In genomic region chr3:25789596-25790556, GRCh38 we compare ENCODE assay signal across 9 cellular contexts. TPM values are rescaled to one million over a fixed set of nuclear protein-coding genes. Genes with fewer than 3 reads are reported as not detected.
DNase-seq lines count a peak whose midpoint lies in the region; ATAC-seq, FAIRE-seq and TF ChIP-seq lines count a peak whose summit lies in the region.
"Had no signal": no experiment of that assay in that cellular context is flagged by ENCODE, and none has a peak within 500 bp of the region (broad histone marks: within the 10 kb centered on the region; RNA-seq: fewer than 3 reads in every experiment).

OXSM (plus strand) TSS chr3:25790090; CDS start chr3:25791021, 931 bp downstream.

- dilution Hi-C loops in keratinocyte (cut with MboI; ENCODE audit: extremely low pct_ligation_motif_present, low sequenced_read_pairs) = no loop called here

- H3K4me3 ChIP-seq in keratinocyte (ENCODE audit: control insufficient read depth in 2 of 3, extremely low read depth in 1 of 3, insufficient read depth in 2 of 3, low read depth in 1 of 3, low read length in 3 of 3) = peak within 1 kb of the TSS; percentile 57 to 94 (median 72)

- no peaks in the 10 kb centered on the region for H3K27me3 ChIP-seq in keratinocyte (ENCODE audit: control insufficient read depth, extremely low read depth, insufficient read depth, low read length)

- H3K9me1 ChIP-seq in keratinocyte (ENCODE audit: control insufficient read depth, extremely low read depth, insufficient read depth, low read length) = no peaks in the 10 kb centered on the region

- peaks cover 5% of the 10 kb centered on the region for H3K79me2 ChIP-seq in keratinocyte (ENCODE audit: control insufficient read depth, insufficient read depth, low read length)

- ATAC-seq in GM19043 (IDR thresholded peaks at IDR 0.05; ENCODE audit: low read depth, unreplicated experiment) (peak; percentile 90), HG03354 (IDR thresholded peaks at IDR 0.05; ENCODE audit: poor library complexity, severe bottlenecking, unreplicated experiment) (peak; percentile 95)
- ATAC-seq in activated CD4-positive, CD25-positive, alpha-beta regulatory T cell treated with anti-CD3 and anti-CD28 coated beads, Interleukin-2, amount 50 U/mL, for 24 hours = peak; percentile 93 to 96

- H3K9ac ChIP-seq in keratinocyte (ENCODE audit: control insufficient read depth, extremely low read depth, insufficient read depth, low read length) = peak within 1 kb of the TSS; percentile 88

- H3K4me2 ChIP-seq in keratinocyte (ENCODE audit: control insufficient read depth, extremely low read depth, insufficient read depth, low read depth, low read length) = peak within 1 kb of the TSS; percentile 91

- H3K36me3 ChIP-seq in keratinocyte (ENCODE audit: control insufficient read depth in 2 of 2, extremely low read depth in 1 of 2, insufficient read depth in 2 of 2, low read length in 2 of 2) = no peaks in the 10 kb centered on the region

- no peak for TF ChIP-seq CTCF in keratinocyte (optimal IDR thresholded peaks at IDR 0.05 in 1 of 3, IDR thresholded peaks at IDR 0.05 in 1 of 3, conservative IDR thresholded peaks at IDR 0.05 in 1 of 3; ENCODE audit: extremely low read depth in 1 of 3, insufficient read depth in 2 of 3, low read length in 3 of 3)

- no peaks in the 10 kb centered on the region for H3K9me3 ChIP-seq in keratinocyte (ENCODE audit: control insufficient read depth, low read depth, low read length)

- peak; percentile 96 for DNase-seq in AG20443 (ENCODE audit: low spot score)
- peak; percentile 64 for DNase-seq in NCI-H446 treated with DMSO at 0.1 percent for 48 hours (lab: John Stamatoyannopoulos, UW)
- peak; percentile 90 for DNase-seq in cerebellar cortex (ENCODE audit: low spot score)
- DNase-seq in keratinocyte (ENCODE audit: low read depth, low spot score) = peak; percentile 28
- DNase-seq in stimulated activated CD4-positive, alpha-beta T cell treated with anti-CD3 and anti-CD28 coated beads, Interleukin-12 subunit alpha, Interleukin-12 subunit beta, amount 100 ng/mL, for 48 hours (ENCODE audit: low read depth in 2 of 3, low spot score in 1 of 3) = peak; percentile 88 to 94 (median 89)

- H3K4me1 ChIP-seq in keratinocyte (ENCODE audit: control insufficient read depth, extremely low read depth, insufficient read depth, low read length) = no peaks in the 10 kb centered on the region

- H2AFZ ChIP-seq in keratinocyte (ENCODE audit: control insufficient read depth, low read length) = peak within 1 kb of the TSS; percentile 88

- no peaks in the 10 kb centered on the region for H4K20me1 ChIP-seq in keratinocyte (ENCODE audit: control insufficient read depth, extremely low read depth, insufficient read depth, low read length)

- H3K27ac ChIP-seq in keratinocyte (ENCODE audit: control insufficient read depth, insufficient read depth, low read length) = peak within 1 kb of the TSS; percentile 86

- FAIRE-seq in keratinocyte (lab: Jason Lieb, UNC) = peak; percentile 88
- FAIRE-seq: colon had no signal

RNA-seq across cellular contexts. Expression of gene OXSM, which starts in this region (rescaled TPM):
- 17.8 to 31.6 TPM (median 28.0 TPM) in 3 replicates for polyA plus RNA-seq in keratinocyte
- polyA plus RNA-seq in keratinocyte (2011; ENCODE audit: low read depth) = 8.0 TPM
- 10.9 and 26.3 TPM in 2 replicates for polyA plus RNA-seq in keratinocyte (2011; cell fraction: cytosol; rRNA removed)
- polyA plus RNA-seq in keratinocyte (2011; cell fraction: nucleus; rRNA removed) = 28.8 and 35.7 TPM in 2 replicates
- 12.2 and 17.7 TPM in 2 replicates for polyA plus RNA-seq in keratinocyte (2012; ENCODE audit: low replicate concordance)
- polyA minus RNA-seq in keratinocyte = 5.5 to 14.6 TPM (median 11.0 TPM) in 3 replicates
- 3.1 TPM for polyA minus RNA-seq in keratinocyte (2011; cell fraction: cytosol; rRNA and poly(A)+ RNA removed)
- polyA minus RNA-seq in keratinocyte (2011; cell fraction: nucleus; rRNA and poly(A)+ RNA removed) = 9.1 and 18.9 TPM in 2 replicates

Comparison
In these comparisons a context has a peak if more than half of its experiments do, and no peak if none do; other contexts are left out.
1. Peak in every context shown above with its lines: DNase-seq, ATAC-seq, H3K4me3 ChIP-seq and H3K27ac ChIP-seq.
2. DNase-seq: peak in every context shown above with its lines; median percentile 96 in AG20443; 90 in cerebellar cortex; 89 in stimulated activated CD4-positive, alpha-beta T cell treated with anti-CD3 and anti-CD28 coated beads, Interleukin-12 subunit alpha, Interleukin-12 subunit beta, amount 100 ng/mL, for 48 hours; 64 in NCI-H446 treated with DMSO at 0.1 percent for 48 hours; 28 in keratinocyte.